1 cellular context compared by ENCODE assay signal in the genomic region with DNA sequence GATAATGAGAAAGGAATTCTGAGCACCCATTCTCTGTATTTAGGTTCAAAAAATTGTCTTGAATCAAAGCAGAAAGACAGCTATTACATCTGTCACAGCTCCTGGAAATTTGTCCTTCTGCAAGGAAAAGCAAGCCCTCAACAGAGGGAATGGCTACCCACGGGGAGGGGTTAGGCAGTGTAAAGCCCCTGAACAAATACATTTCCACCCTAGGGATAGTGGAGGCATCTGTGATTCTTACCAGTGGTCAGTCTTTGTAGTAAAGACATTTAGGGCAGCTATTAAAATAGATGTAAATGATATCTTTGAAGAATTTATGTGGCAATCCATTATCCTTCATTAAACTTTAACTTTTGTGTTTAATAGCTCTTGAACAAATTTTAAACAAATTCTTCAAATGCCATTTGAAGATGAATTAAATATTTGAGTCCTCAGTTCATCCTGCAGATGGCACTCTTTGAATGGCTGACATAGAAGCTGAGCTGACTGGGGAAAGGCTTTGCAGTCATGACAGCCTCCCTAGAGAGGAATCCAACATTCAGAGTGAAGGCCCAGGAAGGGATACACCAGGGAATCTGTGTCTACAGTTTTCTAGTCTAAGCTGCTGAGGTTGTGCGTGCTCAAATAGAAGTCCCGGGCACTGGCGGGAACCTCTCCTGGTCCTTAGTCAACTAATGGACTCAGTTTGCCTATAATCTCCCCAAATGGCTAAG.
TF ChIP-seq lines count a peak whose summit lies in the region.

No MANE protein-coding gene starts in this region.

TF ChIP-seq in K562, 482 proteins besides CTCF, POLR2A, EP300 and RAD21 (continued from another document):
- TF ChIP-seq, protein P1, sequence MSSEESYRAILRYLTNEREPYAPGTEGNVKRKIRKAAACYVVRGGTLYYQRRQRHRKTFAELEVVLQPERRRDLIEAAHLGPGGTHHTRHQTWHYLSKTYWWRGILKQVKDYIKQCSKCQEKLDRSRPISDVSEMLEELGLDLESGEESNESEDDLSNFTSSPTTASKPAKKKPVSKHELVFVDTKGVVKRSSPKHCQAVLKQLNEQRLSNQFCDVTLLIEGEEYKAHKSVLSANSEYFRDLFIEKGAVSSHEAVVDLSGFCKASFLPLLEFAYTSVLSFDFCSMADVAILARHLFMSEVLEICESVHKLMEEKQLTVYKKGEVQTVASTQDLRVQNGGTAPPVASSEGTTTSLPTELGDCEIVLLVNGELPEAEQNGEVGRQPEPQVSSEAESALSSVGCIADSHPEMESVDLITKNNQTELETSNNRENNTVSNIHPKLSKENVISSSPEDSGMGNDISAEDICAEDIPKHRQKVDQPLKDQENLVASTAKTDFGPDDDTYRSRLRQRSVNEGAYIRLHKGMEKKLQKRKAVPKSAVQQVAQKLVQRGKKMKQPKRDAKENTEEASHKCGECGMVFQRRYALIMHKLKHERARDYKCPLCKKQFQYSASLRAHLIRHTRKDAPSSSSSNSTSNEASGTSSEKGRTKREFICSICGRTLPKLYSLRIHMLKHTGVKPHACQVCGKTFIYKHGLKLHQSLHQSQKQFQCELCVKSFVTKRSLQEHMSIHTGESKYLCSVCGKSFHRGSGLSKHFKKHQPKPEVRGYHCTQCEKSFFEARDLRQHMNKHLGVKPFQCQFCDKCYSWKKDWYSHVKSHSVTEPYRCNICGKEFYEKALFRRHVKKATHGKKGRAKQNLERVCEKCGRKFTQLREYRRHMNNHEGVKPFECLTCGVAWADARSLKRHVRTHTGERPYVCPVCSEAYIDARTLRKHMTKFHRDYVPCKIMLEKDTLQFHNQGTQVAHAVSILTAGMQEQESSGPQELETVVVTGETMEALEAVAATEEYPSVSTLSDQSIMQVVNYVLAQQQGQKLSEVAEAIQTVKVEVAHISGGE (CRISPR knock-in tag; IDR thresholded peaks at IDR 0.05): no peak
- TF ChIP-seq NR1H2 (CRISPR knock-in tag; IDR thresholded peaks at IDR 0.05) (no peak), TAF15 (IDR thresholded peaks at IDR 0.05; ENCODE audit: low read depth, low read length) (no peak)
- TF ChIP-seq, protein P2, sequence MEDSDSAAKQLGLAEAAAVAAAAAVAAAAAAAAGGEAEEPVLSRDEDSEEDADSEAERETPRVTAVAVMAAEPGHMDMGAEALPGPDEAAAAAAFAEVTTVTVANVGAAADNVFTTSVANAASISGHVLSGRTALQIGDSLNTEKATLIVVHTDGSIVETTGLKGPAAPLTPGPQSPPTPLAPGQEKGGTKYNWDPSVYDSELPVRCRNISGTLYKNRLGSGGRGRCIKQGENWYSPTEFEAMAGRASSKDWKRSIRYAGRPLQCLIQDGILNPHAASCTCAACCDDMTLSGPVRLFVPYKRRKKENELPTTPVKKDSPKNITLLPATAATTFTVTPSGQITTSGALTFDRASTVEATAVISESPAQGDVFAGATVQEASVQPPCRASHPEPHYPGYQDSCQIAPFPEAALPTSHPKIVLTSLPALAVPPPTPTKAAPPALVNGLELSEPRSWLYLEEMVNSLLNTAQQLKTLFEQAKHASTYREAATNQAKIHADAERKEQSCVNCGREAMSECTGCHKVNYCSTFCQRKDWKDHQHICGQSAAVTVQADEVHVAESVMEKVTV (CRISPR knock-in tag; IDR thresholded peaks at IDR 0.05): peak; percentile 31; the same call in 1 of the 2 replicates
- TF ChIP-seq, protein P3, sequence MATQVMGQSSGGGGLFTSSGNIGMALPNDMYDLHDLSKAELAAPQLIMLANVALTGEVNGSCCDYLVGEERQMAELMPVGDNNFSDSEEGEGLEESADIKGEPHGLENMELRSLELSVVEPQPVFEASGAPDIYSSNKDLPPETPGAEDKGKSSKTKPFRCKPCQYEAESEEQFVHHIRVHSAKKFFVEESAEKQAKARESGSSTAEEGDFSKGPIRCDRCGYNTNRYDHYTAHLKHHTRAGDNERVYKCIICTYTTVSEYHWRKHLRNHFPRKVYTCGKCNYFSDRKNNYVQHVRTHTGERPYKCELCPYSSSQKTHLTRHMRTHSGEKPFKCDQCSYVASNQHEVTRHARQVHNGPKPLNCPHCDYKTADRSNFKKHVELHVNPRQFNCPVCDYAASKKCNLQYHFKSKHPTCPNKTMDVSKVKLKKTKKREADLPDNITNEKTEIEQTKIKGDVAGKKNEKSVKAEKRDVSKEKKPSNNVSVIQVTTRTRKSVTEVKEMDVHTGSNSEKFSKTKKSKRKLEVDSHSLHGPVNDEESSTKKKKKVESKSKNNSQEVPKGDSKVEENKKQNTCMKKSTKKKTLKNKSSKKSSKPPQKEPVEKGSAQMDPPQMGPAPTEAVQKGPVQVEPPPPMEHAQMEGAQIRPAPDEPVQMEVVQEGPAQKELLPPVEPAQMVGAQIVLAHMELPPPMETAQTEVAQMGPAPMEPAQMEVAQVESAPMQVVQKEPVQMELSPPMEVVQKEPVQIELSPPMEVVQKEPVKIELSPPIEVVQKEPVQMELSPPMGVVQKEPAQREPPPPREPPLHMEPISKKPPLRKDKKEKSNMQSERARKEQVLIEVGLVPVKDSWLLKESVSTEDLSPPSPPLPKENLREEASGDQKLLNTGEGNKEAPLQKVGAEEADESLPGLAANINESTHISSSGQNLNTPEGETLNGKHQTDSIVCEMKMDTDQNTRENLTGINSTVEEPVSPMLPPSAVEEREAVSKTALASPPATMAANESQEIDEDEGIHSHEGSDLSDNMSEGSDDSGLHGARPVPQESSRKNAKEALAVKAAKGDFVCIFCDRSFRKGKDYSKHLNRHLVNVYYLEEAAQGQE (CRISPR knock-in tag; IDR thresholded peaks at IDR 0.05; ENCODE audit: low read depth): no peak
